Comparison of ENCODE assay signal across 20 cellular contexts in genomic region chr2:148756292-148756975, GRCh38.
DNase-seq lines count a peak whose midpoint lies in the region; ATAC-seq, FAIRE-seq and TF ChIP-seq lines count a peak whose summit lies in the region.
"Had no signal": no experiment of that assay in that cellular context is flagged by ENCODE, and none has a peak within 500 bp of the region (broad histone marks: within the 10 kb centered on the region; RNA-seq: fewer than 3 reads in every experiment).

No MANE protein-coding gene starts in this region.

- 37% methylated on average over 4 of the region's 4 CpGs for WGBS in HepG2 (ENCODE audit: low lambda C conversion rate)
- WGBS in right lobe of liver (ENCODE audit: insufficient coverage, low coverage, low lambda C conversion rate, missing lambda C conversion rate): 63% methylated on average over 4 of the region's 4 CpGs

- H3K4me3 ChIP-seq in HepG2 (replicated peaks in 1 of 3; ENCODE audit: insufficient read depth in 1 of 3, low read depth in 2 of 3, low read length in 3 of 3) (no peak overlapping the region), right lobe of liver (no peak overlapping the region), SK-N-MC (no peak overlapping the region)
- H3K4me3 ChIP-seq: coronary artery, lung, SJSA1, vagina had no signal

- in situ Hi-C loops in HepG2 (cut with HindIII; ENCODE audit: extremely low pct_ligation_motif_present, low pct_unique_long_range_greater_than_20kb): no loop called here

- no peak overlapping the region for H3K9ac ChIP-seq in HepG2 (ENCODE audit: insufficient read depth, low read depth, low read length)
- no peak overlapping the region for H3K9ac ChIP-seq in SK-N-MC (ENCODE audit: insufficient read length)

- H3K36me3 ChIP-seq in HepG2 (replicated peaks in 1 of 2; ENCODE audit: control insufficient read depth in 1 of 2, insufficient read depth in 2 of 2, low read length in 2 of 2) (peaks cover 0 to 5% of the 10 kb centered on the region in 2 experiments; a peak in 4 of 5 replicates), right lobe of liver (no peaks in the 10 kb centered on the region), SK-N-MC (ENCODE audit: insufficient read depth, low read length) (0 out of 2 replicates have a peak, but pooled peaks cover 10% of the 10 kb centered on the region)
- H3K36me3 ChIP-seq: SJSA1, vagina had no signal

- H2AFZ ChIP-seq in HepG2 (ENCODE audit: low read length): no peak overlapping the region

- TF ChIP-seq EP300 in HepG2 (IDR thresholded peaks at IDR 0.05; ENCODE audit: low read depth in 2 of 2, low read length in 2 of 2) (no peak), HepG2 (CRISPR knock-in tag; IDR thresholded peaks at IDR 0.05; ENCODE audit: borderline replicate concordance) (no peak)

- TF ChIP-seq CTCF in HepG2 (CRISPR knock-in tag; IDR thresholded peaks at IDR 0.05) (no peak), right lobe of liver (IDR thresholded peaks at IDR 0.05) (no peak)

- H4K20me1 ChIP-seq in HepG2 (ENCODE audit: insufficient read depth, low read length): no peaks in the 10 kb centered on the region

- no peaks in the 10 kb centered on the region for H3K9me3 ChIP-seq in HepG2 (ENCODE audit: low read length)
- no peaks in the 10 kb centered on the region for H3K9me3 ChIP-seq in right lobe of liver
- H3K9me3 ChIP-seq in SK-N-MC (ENCODE audit: low read depth, low read length): no peaks in the 10 kb centered on the region
- H3K9me3 ChIP-seq: SJSA1, vagina had no signal

- peak; percentile 78 for ATAC-seq in HepG2
- no peak for ATAC-seq in right lobe of liver
- ATAC-seq in HG02610 (IDR thresholded peaks at IDR 0.05; ENCODE audit: unreplicated experiment): no peak

- intact Hi-C loops in HepG2 (cut with micrococcal nuclease; ENCODE audit: unreplicated experiment): no loop called here
- intact Hi-C loops in right lobe of liver (cut with DNase I): no loop called here

- POLR2A ChIA-PET in HepG2 (lab: Yijun Ruan, JAX): no interaction called here

- DNase-seq in HepG2 (ENCODE audit: low spot score) (peak; percentile 50), right lobe of liver (no peak), SK-N-MC (ENCODE audit: low read depth, low spot score) (peak; percentile 52), fibroblast of peridontal ligament (ENCODE audit: extremely low read depth) (peak; percentile 61), GM19240 (ENCODE audit: insufficient read length, low spot score) (no peak), NCI-H748 (lab: John Stamatoyannopoulos, UW; ENCODE audit: unreplicated experiment) (no peak), NCI-H1048 (lab: John Stamatoyannopoulos, UW) (no peak)
- DNase-seq: activated CD4-positive, alpha-beta T cell treated with anti-CD3 and anti-CD28 coated beads for 1 hour; activated effector memory CD4-positive, alpha-beta T cell treated with anti-CD3 and anti-CD28 coated beads, Interleukin-2, amount 50 U/mL, for 16 hours; C1 segment of cervical spinal cord; glutamatergic neuron; NCI-H1092; occipital lobe; stimulated activated CD4-positive, alpha-beta T cell treated with anti-CD3 and anti-CD28 coated beads, Interleukin-15, amount 100 ng/mL, for 24 hours; stimulated activated CD8-positive, alpha-beta memory T cell treated with anti-CD3 and anti-CD28 coated beads, Interleukin-4, amount 100 ng/mL, for 48 hours had no signal

- H3K4me1 ChIP-seq in HepG2 (ENCODE audit: insufficient read depth, low read length) (peaks cover 16% of the 10 kb centered on the region), right lobe of liver (no peaks in the 10 kb centered on the region)
- H3K4me1 ChIP-seq: SJSA1, vagina had no signal

- H3K4me2 ChIP-seq in HepG2 (ENCODE audit: low read depth, low read length): no peak overlapping the region

- FAIRE-seq in HepG2 (lab: Jason Lieb, UNC): no peak

- no peak for TF ChIP-seq POLR2A in HepG2 (IDR thresholded peaks at IDR 0.05; ENCODE audit: insufficient read depth in 1 of 2, low read depth in 2 of 2, low read length in 2 of 2)
- no peak for TF ChIP-seq POLR2A in right lobe of liver (IDR thresholded peaks at IDR 0.05)

- H3K27ac ChIP-seq in HepG2 (ENCODE audit: extremely low read length, insufficient read depth, low read length): peak overlapping the region; percentile 13
- H3K27ac ChIP-seq in right lobe of liver: no peak overlapping the region
- no peak overlapping the region for H3K27ac ChIP-seq in SK-N-MC
- H3K27ac ChIP-seq: coronary artery, SJSA1, vagina had no signal

- BruUV-seq in HepG2 (replicated peaks; lab: Mats Ljungman, UMichigan): no TSS peak

- H3K27me3 ChIP-seq in HepG2 (ENCODE audit: control insufficient read depth in 1 of 2, insufficient read depth in 2 of 2, low read length in 2 of 2) (no peaks in the 10 kb centered on the region), right lobe of liver (no peaks in the 10 kb centered on the region)
- H3K27me3 ChIP-seq: SJSA1, vagina had no signal

- H3K79me2 ChIP-seq in HepG2 (ENCODE audit: insufficient read depth, low read length): no peaks in the 10 kb centered on the region

- TF ChIP-seq RAD21 in HepG2 (CRISPR knock-in tag; IDR thresholded peaks at IDR 0.05): no peak

- CTCF ChIA-PET in HepG2 (lab: Yijun Ruan, JAX; ENCODE audit: low intra/inter-chr PET ratio, low total read pairs): no interaction called here

TF ChIP-seq in HepG2, 621 proteins besides CTCF, POLR2A, EP300 and RAD21:
- TF ChIP-seq ZNF367 (CRISPR knock-in tag; IDR thresholded peaks at IDR 0.05; ENCODE audit: borderline replicate concordance) (no peak), FOXA3 (CRISPR knock-in tag; IDR thresholded peaks at IDR 0.05) (peak; percentile 30; the same call in 1 of the 2 replicates), FOSL1 (CRISPR knock-in tag; IDR thresholded peaks at IDR 0.05; ENCODE audit: borderline replicate concordance) (no peak), NR2F6 (IDR thresholded peaks at IDR 0.05) (peak; percentile 53), NR2F6 (CRISPR knock-in tag; IDR thresholded peaks at IDR 0.05) (peak; percentile 39; the same call in 1 of the 2 replicates), NR2F2 (IDR thresholded peaks at IDR 0.05; ENCODE audit: borderline replicate concordance, low read depth) (peak; percentile 39; the same call in 1 of the 2 replicates), BCL6 (CRISPR knock-in tag; IDR thresholded peaks at IDR 0.05) (peak; percentile 49; the same call in 1 of the 2 replicates), ARID5B (CRISPR knock-in tag; IDR thresholded peaks at IDR 0.05) (peak; percentile 15; the same call in 1 of the 2 replicates), DMTF1 (CRISPR knock-in tag; IDR thresholded peaks at IDR 0.05) (no peak), ZNF652 (CRISPR knock-in tag; IDR thresholded peaks at IDR 0.05; ENCODE audit: borderline replicate concordance, low read depth) (peak; percentile 22; the same call in 1 of the 2 replicates), SOX13 (IDR thresholded peaks at IDR 0.05) (no peak), SOX13 (CRISPR knock-in tag; conservative IDR thresholded peaks at IDR 0.05 in 1 of 2, IDR thresholded peaks at IDR 0.05 in 1 of 2) (0 out of 4 replicates have a peak, but pooled peaks of 1 of the 2 experiments have one; percentile 12), NR2F1 (CRISPR knock-in tag; IDR thresholded peaks at IDR 0.05) (peak in 1 of 2 experiments; percentile 48; a peak in 1 of 4 replicates), RAD51 (IDR thresholded peaks at IDR 0.05; ENCODE audit: borderline replicate concordance) (no peak)

Comparison
In these comparisons a context has a peak if more than half of its experiments do, and no peak if none do; other contexts are left out.
1. DNase-seq: peak in HepG2 (single experiment), SK-N-MC (single experiment) and fibroblast of peridontal ligament (single experiment); none in right lobe of liver (0 of 3), GM19240 (single experiment), NCI-H748 (single experiment) and NCI-H1048 (single experiment).